In the genomic region with DNA sequence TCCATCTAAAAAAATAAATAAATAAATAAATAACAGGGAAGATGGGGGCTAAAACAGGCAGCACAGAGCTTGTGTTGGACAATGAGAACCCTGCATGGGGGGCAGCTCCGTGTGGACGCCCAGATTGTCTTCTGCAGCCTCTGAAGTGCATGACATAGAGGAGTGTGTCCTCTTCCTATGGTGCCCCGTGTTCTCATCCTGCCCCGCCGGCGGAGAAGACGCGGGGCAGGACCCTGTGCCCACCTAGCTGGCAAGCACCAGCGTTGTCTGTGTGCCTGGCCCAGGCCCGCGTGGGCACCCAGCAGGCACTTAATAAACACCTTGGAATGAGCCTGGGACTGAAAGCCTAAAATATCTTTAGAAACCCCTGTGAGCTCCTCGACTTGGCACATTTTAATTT, we compare ENCODE assay signal across 14 cellular contexts.
A peak's percentile ranks its signal among the peaks of the same experiment; 100 is the strongest.
DNase-seq lines count a peak whose midpoint lies in the region; ATAC-seq and TF ChIP-seq lines count a peak whose summit lies in the region.
"Had no signal": no experiment of that assay in that cellular context is flagged by ENCODE, and none has a peak within 500 bp of the region (broad histone marks: within the 10 kb centered on the region; RNA-seq: fewer than 3 reads in every experiment).

No MANE protein-coding gene starts in this region.

- H3K27me3 ChIP-seq in RWPE2 (ENCODE audit: insufficient read depth, poor library complexity, severe bottlenecking) (no peaks in the 10 kb centered on the region), MM.1S (replicated peaks; ENCODE audit: insufficient read depth, low read length) (no peaks in the 10 kb centered on the region)
- H3K27me3 ChIP-seq in effector memory CD4-positive, alpha-beta T cell (replicated peaks; ENCODE audit: control insufficient read depth, insufficient read depth, low read length, poor library complexity, severe bottlenecking) = no peaks in the 10 kb centered on the region

- peak; percentile 13 for DNase-seq in activated CD4-positive, CD25-positive, alpha-beta regulatory T cell treated with anti-CD3 and anti-CD28 coated beads, Interleukin-2, amount 50 U/mL, for 72 hours
- no peak for DNase-seq in activated CD4-positive, CD25-positive, alpha-beta regulatory T cell (lab: John Stamatoyannopoulos, UW)
- DNase-seq in RWPE2 (ENCODE audit: low spot score) (peak; percentile 32), posterior vena cava (ENCODE audit: low spot score) (peak; percentile 58), GM13977 (ENCODE audit: low spot score) (no peak), MM.1S (no peak)
- DNase-seq in effector memory CD4-positive, alpha-beta T cell = no peak
- DNase-seq: AML-193; Caco-2; CD4-positive, alpha-beta T cell had no signal

- no peak overlapping the region for H2AFZ ChIP-seq in MM.1S (ENCODE audit: low read length)

- no peaks in the 10 kb centered on the region for H3F3A ChIP-seq in MM.1S (ENCODE audit: insufficient read depth, low read length)

- H3K27ac ChIP-seq in RWPE2 (ENCODE audit: poor library complexity, severe bottlenecking) (no peak overlapping the region), MM.1S (ENCODE audit: low read length) (no peak overlapping the region)
- no peak overlapping the region for H3K27ac ChIP-seq in effector memory CD4-positive, alpha-beta T cell (ENCODE audit: insufficient read depth, low read length, poor library complexity, severe bottlenecking)
- H3K27ac ChIP-seq: 22Rv1, A549, C4-2B had no signal

- H3K9me3 ChIP-seq in RWPE2 (ENCODE audit: severe bottlenecking) (no peaks in the 10 kb centered on the region), MM.1S (replicated peaks; ENCODE audit: insufficient read depth, low read length) (no peaks in the 10 kb centered on the region)
- H3K9me3 ChIP-seq in effector memory CD4-positive, alpha-beta T cell (ENCODE audit: control insufficient read depth, low read length) = no peaks in the 10 kb centered on the region
- H3K9me3 ChIP-seq: A549, Caco-2, HAP-1 had no signal

- H3K79me2 ChIP-seq in MM.1S (ENCODE audit: low read length) = no peaks in the 10 kb centered on the region

- H3K9me2 ChIP-seq in MM.1S (replicated peaks; ENCODE audit: insufficient read depth, low read length) = no peaks in the 10 kb centered on the region

- in situ Hi-C loops in GM13977 (cut with MboI; ENCODE audit: low pct_unique_long_range_greater_than_20kb, low sequenced_read_pairs, unreplicated experiment) = no loop called here

- no peak overlapping the region for H3K9ac ChIP-seq in MM.1S (ENCODE audit: low read length)

- intact Hi-C loops in posterior vena cava (cut with DNase I) = loop anchor here in 1 of 2 donors (10.0 kb wide), 1 partner anchor 303 kb away; no protein-coding TSS in a partner anchor

- H3K4me1 ChIP-seq in RWPE2 (ENCODE audit: insufficient read depth, poor library complexity, severe bottlenecking) (peaks cover 3% of the 10 kb centered on the region), MM.1S (ENCODE audit: low read length) (no peaks in the 10 kb centered on the region)
- no peaks in the 10 kb centered on the region for H3K4me1 ChIP-seq in effector memory CD4-positive, alpha-beta T cell (ENCODE audit: control insufficient read depth, insufficient read depth, low read length, poor library complexity, severe bottlenecking)
- H3K4me1 ChIP-seq: Caco-2, HAP-1 had no signal

- no peak overlapping the region for H3K4me3 ChIP-seq in RWPE2 (ENCODE audit: severe bottlenecking)
- H3K4me3 ChIP-seq in MM.1S (ENCODE audit: low read length) = no peak overlapping the region
- no peak overlapping the region for H3K4me3 ChIP-seq in effector memory CD4-positive, alpha-beta T cell (ENCODE audit: insufficient read depth, low read depth, low read length, poor library complexity, severe bottlenecking)
- H3K4me3 ChIP-seq: A549, HAP-1 had no signal

- H3K4me2 ChIP-seq in MM.1S (ENCODE audit: low read depth, low read length) = no peak overlapping the region
- H3K4me2 ChIP-seq: A549 had no signal

- no peak for ATAC-seq in RWPE2 (ENCODE audit: low read depth)
- ATAC-seq: A549 had no signal

- TF ChIP-seq CTCF in RWPE2 (IDR thresholded peaks at IDR 0.05; ENCODE audit: poor library complexity, severe bottlenecking) (no peak), GM13977 (IDR thresholded peaks at IDR 0.05; ENCODE audit: extremely low read depth, insufficient read depth, missing control alignments) (no peak), MM.1S (IDR thresholded peaks at IDR 0.05; ENCODE audit: low read length) (no peak)

- H3K36me3 ChIP-seq in RWPE2 (ENCODE audit: low read depth) (no peaks in the 10 kb centered on the region; the same call in 1 of the 2 replicates), MM.1S (replicated peaks; ENCODE audit: insufficient read depth, low read length) (no peaks in the 10 kb centered on the region; the same call in 1 of the 2 replicates)
- H3K36me3 ChIP-seq in effector memory CD4-positive, alpha-beta T cell (ENCODE audit: control insufficient read depth, insufficient read depth, low read length) = no peaks in the 10 kb centered on the region
- H3K36me3 ChIP-seq: HAP-1 had no signal

- H4K20me1 ChIP-seq in MM.1S (ENCODE audit: insufficient read depth, low read length) = no peaks in the 10 kb centered on the region

Comparison
In these comparisons a context has a peak if more than half of its experiments do, and no peak if none do; other contexts are left out.
1. DNase-seq: peak in activated CD4-positive, CD25-positive, alpha-beta regulatory T cell treated with anti-CD3 and anti-CD28 coated beads, Interleukin-2, amount 50 U/mL, for 72 hours (single experiment), RWPE2 (single experiment) and posterior vena cava (single experiment); none in activated CD4-positive, CD25-positive, alpha-beta regulatory T cell (0 of 4), GM13977 (single experiment), MM.1S (single experiment) and effector memory CD4-positive, alpha-beta T cell (0 of 3).